24 cellular contexts compared by ENCODE assay signal in genomic region chr2:201939366-201939985, GRCh38.
DNase-seq lines count a peak whose midpoint lies in the region; TF ChIP-seq lines count a peak whose summit lies in the region.
"Had no signal": no experiment of that assay in that cellular context is flagged by ENCODE, and none has a peak within 500 bp of the region (broad histone marks: within the 10 kb centered on the region; RNA-seq: fewer than 3 reads in every experiment).

No MANE protein-coding gene starts in this region.

- no peaks in the 10 kb centered on the region for H3K36me3 ChIP-seq in HEK293 (ENCODE audit: control insufficient read depth in 2 of 2, insufficient read depth in 1 of 2, low read length in 2 of 2)
- H3K36me3 ChIP-seq: BLaER1, sigmoid colon, transverse colon had no signal

- DNase-seq in NCI-H446 (lab: John Stamatoyannopoulos, UW) (peak; percentile 60 to 78), kidney tubule cell (ENCODE audit: low spot score) (peak; percentile 45), renal cortical epithelial cell (ENCODE audit: low read depth) (peak; percentile 64), DMS53 treated with DMSO at 0.1 percent for 48 hours (lab: John Stamatoyannopoulos, UW; ENCODE audit: unreplicated experiment) (no peak), AML-193 (lab: John Stamatoyannopoulos, UW) (no peak), activated gamma-delta T cell (lab: John Stamatoyannopoulos, UW) (no peak)
- DNase-seq: activated CD4-positive, alpha-beta T cell treated with anti-CD3 and anti-CD28 coated beads for 4 hours; effector CD8-positive, alpha-beta T cell; HFFc6; hypothalamus; NCI-H2029 treated with DMSO at 0.1 percent for 48 hours; NCI-H226; NCI-H748 treated with DMSO at 0.1 percent for 48 hours; OCI-M1; sigmoid colon; stimulated activated CD4-positive, alpha-beta T cell treated with anti-CD3 and anti-CD28 coated beads, Interleukin-12 subunit alpha, Interleukin-12 subunit beta, amount 100 ng/mL, for 4 hours; stimulated activated CD4-positive, alpha-beta T cell treated with anti-CD3 and anti-CD28 coated beads, Interleukin-2, amount 100 ng/mL, for 48 hours; T1000; transverse colon had no signal

- CTCF ChIA-PET in HEK293 (lab: Yijun Ruan, JAX) = interaction anchor here (1.0 to 1.6 kb wide), 2 partner anchors 10 to 80 kb away, joined by 3 to 4 read pairs; no protein-coding TSS in a partner anchor

- no peak for TF ChIP-seq CTCF in HEK293 (tag by site-specific recombination; IDR thresholded peaks at IDR 0.05)

- no peak overlapping the region for H3K4me3 ChIP-seq in HEK293 (ENCODE audit: low read depth, low read length)
- H3K4me3 ChIP-seq: BLaER1, sigmoid colon, transverse colon had no signal

- POLR2A ChIA-PET in HEK293 (lab: Yijun Ruan, JAX) = no interaction called here

- no peak overlapping the region for H3K27ac ChIP-seq in HEK293 (ENCODE audit: extremely low read depth, low read depth, low read length)
- H3K27ac ChIP-seq: BLaER1, epithelial cell of prostate, RWPE1, sigmoid colon, transverse colon, VCaP had no signal

- no peaks in the 10 kb centered on the region for H3K9me3 ChIP-seq in HEK293 (ENCODE audit: control insufficient read depth, insufficient read depth, low read depth, low read length)
- H3K9me3 ChIP-seq: sigmoid colon, transverse colon had no signal

- H3K4me1 ChIP-seq in HEK293 (ENCODE audit: control insufficient read depth, insufficient read depth, low read length) = no peaks in the 10 kb centered on the region
- H3K4me1 ChIP-seq: BLaER1, sigmoid colon had no signal

TF ChIP-seq in HEK293, 187 proteins besides CTCF, POLR2A, EP300 and RAD21:
- TF ChIP-seq ZBTB17 (tag by site-specific recombination; IDR thresholded peaks at IDR 0.05) (peak; percentile 37; the same call in 1 of the 2 replicates), ZNF513 (tag by site-specific recombination; IDR thresholded peaks at IDR 0.05) (no peak)

Comparison
In these comparisons a context has a peak if more than half of its experiments do, and no peak if none do; other contexts are left out.
1. DNase-seq: peak in NCI-H446 (2 of 2), kidney tubule cell (single experiment) and renal cortical epithelial cell (single experiment); none in DMS53 treated with DMSO at 0.1 percent for 48 hours (single experiment), AML-193 (0 of 2) and activated gamma-delta T cell (single experiment).